ENCODE assay signal across 23 cellular contexts in the genomic region with DNA sequence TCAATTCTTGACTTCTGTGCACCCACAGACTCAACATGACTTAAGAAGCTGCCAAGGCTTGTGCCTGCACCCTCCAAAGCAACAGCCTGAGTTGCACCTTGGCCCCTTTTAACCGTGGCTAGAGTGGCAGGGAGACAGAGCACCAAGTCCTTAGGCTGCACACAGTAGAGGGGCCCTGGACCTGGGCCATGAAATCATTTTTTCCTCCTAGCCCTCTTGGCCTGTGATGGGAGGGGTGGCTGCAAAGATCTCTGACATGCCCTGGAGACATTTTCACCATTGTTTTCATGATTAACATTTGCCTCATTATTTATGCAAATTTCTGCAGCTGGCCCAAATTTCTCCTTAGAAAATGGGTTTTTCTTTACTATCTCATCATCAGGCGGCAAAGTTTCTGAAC.
"Had no signal": no experiment of that assay in that cellular context is flagged by ENCODE, and none has a peak within 500 bp of the region (broad histone marks: within the 10 kb centered on the region; RNA-seq: fewer than 3 reads in every experiment).

No MANE protein-coding gene starts in this region.

- H3K4me1 ChIP-seq: esophagus squamous epithelium, gastrocnemius medialis, heart right ventricle, left lung, lower lobe of right lung had no signal

- H3K9me3 ChIP-seq: gastrocnemius medialis had no signal

- H3K36me3 ChIP-seq: esophagus squamous epithelium, gastrocnemius medialis, heart right ventricle, left lung, lower lobe of right lung had no signal

- DNase-seq: dermis blood vessel endothelial cell; dorsolateral prefrontal cortex; effector CD4-positive, alpha-beta T cell; effector memory CD4-positive, alpha-beta T cell; erythroblast; esophagus squamous epithelium; foreskin fibroblast; foreskin melanocyte; gastrocnemius medialis; glutamatergic neuron; head of caudate nucleus; heart right ventricle; hippocampal formation; left cardiac atrium; left lung; left ventricle myocardium superior; lower lobe of right lung; mesenchymal stem cell; midbrain; naive thymus-derived CD4-positive, alpha-beta T cell had no signal

- H3K4me3 ChIP-seq: coronary artery, dorsolateral prefrontal cortex, esophagus squamous epithelium, gastrocnemius medialis, heart right ventricle, left lung, lower lobe of right lung had no signal

- H3K27me3 ChIP-seq: dorsolateral prefrontal cortex, esophagus squamous epithelium, gastrocnemius medialis, heart right ventricle, left lung had no signal

- ATAC-seq: esophagus mucosa; gastrocnemius medialis; heart right ventricle; left cardiac atrium; left lung; left ventricle myocardium superior; lower lobe of right lung; naive thymus-derived CD4-positive, alpha-beta T cell had no signal

- H3K27ac ChIP-seq: coronary artery, dorsolateral prefrontal cortex, epithelial cell of prostate, esophagus squamous epithelium, gastrocnemius medialis, heart right ventricle, left lung, lower lobe of right lung had no signal
